Comparison of ENCODE assay signal across 25 cellular contexts in the genomic region with DNA sequence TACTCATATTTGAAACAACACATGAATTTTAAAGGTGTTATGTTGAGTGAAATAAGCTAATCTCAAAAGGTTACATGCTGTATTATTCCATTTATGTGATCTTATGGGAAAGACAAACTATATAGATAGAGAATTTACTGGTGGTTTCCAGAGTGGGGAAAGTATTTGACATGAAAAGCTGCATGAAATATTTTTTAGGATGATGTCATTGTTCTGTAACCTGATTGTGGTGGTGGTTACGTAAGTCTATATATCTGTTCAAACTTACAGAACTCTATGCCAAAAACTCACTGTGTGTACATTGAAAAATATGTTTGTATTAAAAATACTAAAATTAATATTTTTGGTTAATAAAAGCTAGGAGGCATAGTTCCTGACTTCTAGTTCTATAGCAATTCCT.
DNase-seq lines count a peak whose midpoint lies in the region; ATAC-seq, FAIRE-seq and TF ChIP-seq lines count a peak whose summit lies in the region.
"Had no signal": no experiment of that assay in that cellular context is flagged by ENCODE, and none has a peak within 500 bp of the region (broad histone marks: within the 10 kb centered on the region; RNA-seq: fewer than 3 reads in every experiment).

No MANE protein-coding gene starts in this region.

- intact Hi-C loops in HepG2 (cut with micrococcal nuclease; ENCODE audit: unreplicated experiment) (no loop called here), right lobe of liver (cut with DNase I) (no loop called here), GM12878 (cut with micrococcal nuclease; ENCODE audit: unreplicated experiment) (no loop called here), dorsolateral prefrontal cortex (cut with DNase I) (no loop called here)
- intact Hi-C loops in CD4-positive, alpha-beta T cell (cut with DNase I, micrococcal nuclease): no loop called here

- H3K27me3 ChIP-seq in HepG2 (ENCODE audit: control insufficient read depth in 1 of 2, insufficient read depth in 2 of 2, low read length in 2 of 2) (no peaks in the 10 kb centered on the region), right lobe of liver (no peaks in the 10 kb centered on the region), GM12878 (replicated peaks in 1 of 2; ENCODE audit: control insufficient read depth in 2 of 2, insufficient read depth in 2 of 2, low read length in 1 of 2) (no peaks in the 10 kb centered on the region; a peak in 1 of 4 replicates), dorsolateral prefrontal cortex (no peaks in the 10 kb centered on the region)
- no peaks in the 10 kb centered on the region for H3K27me3 ChIP-seq in CD4-positive, alpha-beta T cell (ENCODE audit: control insufficient read depth, insufficient read depth, low read length)
- H3K27me3 ChIP-seq: BE2C; BLaER1 treated with 17β-estradiol and CSF1 and Interleukin-3, amounts not matched to agents 10 nM and 100 nM had no signal

- POLR2A ChIA-PET in HepG2 (lab: Yijun Ruan, JAX): no interaction called here
- POLR2A ChIA-PET in GM12878 (lab: Charles Lee): no interaction called here
- POLR2A ChIA-PET in CD4-positive, alpha-beta T cell (lab: Charles Lee): no interaction called here

- H3K4me1 ChIP-seq in HepG2 (ENCODE audit: insufficient read depth, low read length) (no peaks in the 10 kb centered on the region), right lobe of liver (no peaks in the 10 kb centered on the region), GM12878 (ENCODE audit: control insufficient read depth, insufficient read depth, low read length) (no peaks in the 10 kb centered on the region)
- H3K4me1 ChIP-seq: A549; BE2C; BLaER1 treated with 17β-estradiol and CSF1 and Interleukin-3, amounts not matched to agents 10 nM and 100 nM had no signal

- TF ChIP-seq POLR2A in HepG2 (IDR thresholded peaks at IDR 0.05; ENCODE audit: insufficient read depth in 1 of 2, low read depth in 2 of 2, low read length in 2 of 2) (no peak), right lobe of liver (IDR thresholded peaks at IDR 0.05) (no peak), GM12878 (IDR thresholded peaks at IDR 0.05; ENCODE audit: low read depth, low read length) (no peak)

- no peak overlapping the region for H3K9ac ChIP-seq in HepG2 (ENCODE audit: insufficient read depth, low read depth, low read length)
- H3K9ac ChIP-seq in GM12878 (ENCODE audit: control insufficient read depth, insufficient read depth, low read length): no peak overlapping the region
- H3K9ac ChIP-seq: BLaER1 treated with 17β-estradiol and CSF1 and Interleukin-3, amounts not matched to agents 10 nM and 100 nM had no signal

- no peaks in the 10 kb centered on the region for H3K27me3 Mint-ChIP-seq in CD4-positive, alpha-beta T cell
- H3K27me3 Mint-ChIP-seq: CD4-positive, alpha-beta memory T cell had no signal

- FAIRE-seq in HepG2 (lab: Jason Lieb, UNC) (no peak), GM12878 (lab: Jason Lieb, UNC) (no peak)
- FAIRE-seq: A549, GM18507 had no signal

- H3K4me1 Mint-ChIP-seq in CD4-positive, alpha-beta T cell (ENCODE audit: low read depth): no peaks in the 10 kb centered on the region
- H3K4me1 Mint-ChIP-seq: CD14-positive monocyte; CD4-positive, alpha-beta memory T cell; GM23338; H9 had no signal

- no peak for TF ChIP-seq RAD21 in HepG2 (CRISPR knock-in tag; IDR thresholded peaks at IDR 0.05)
- TF ChIP-seq RAD21 in GM12878 (IDR thresholded peaks at IDR 0.05; ENCODE audit: insufficient read depth, low read depth, low read length): no peak

- CTCF ChIA-PET in HepG2 (lab: Yijun Ruan, JAX; ENCODE audit: low intra/inter-chr PET ratio, low total read pairs): no interaction called here
- CTCF ChIA-PET in GM12878 (lab: Yijun Ruan, JAX): interaction anchor here (1.4 to 2.2 kb wide), 2 partner anchors 29 to 31 kb away, joined by 3 to 6 read pairs; no protein-coding TSS in a partner anchor
- CTCF ChIA-PET in CD4-positive, alpha-beta T cell (lab: Charles Lee): no interaction called here

- no peak overlapping the region for H3K4me3 Mint-ChIP-seq in CD4-positive, alpha-beta T cell
- H3K4me3 Mint-ChIP-seq: CD14-positive monocyte; CD4-positive, alpha-beta memory T cell; GM23338; H9; HFFc6 had no signal

- no peak for TF ChIP-seq EP300 in HepG2 (IDR thresholded peaks at IDR 0.05; ENCODE audit: low read depth in 2 of 2, low read length in 2 of 2)
- no peak for TF ChIP-seq EP300 in HepG2 (CRISPR knock-in tag; IDR thresholded peaks at IDR 0.05; ENCODE audit: borderline replicate concordance)
- no peak for TF ChIP-seq EP300 in GM12878 (IDR thresholded peaks at IDR 0.05; ENCODE audit: borderline replicate concordance in 1 of 2, control insufficient read depth in 1 of 2, low read depth in 2 of 2, low read length in 2 of 2)

- H3K79me2 ChIP-seq in HepG2 (ENCODE audit: insufficient read depth, low read length) (no peaks in the 10 kb centered on the region), GM12878 (ENCODE audit: control insufficient read depth, insufficient read depth, low read length) (no peaks in the 10 kb centered on the region)

- H3K27ac Mint-ChIP-seq in CD4-positive, alpha-beta T cell: no peak overlapping the region
- H3K27ac Mint-ChIP-seq: CD14-positive monocyte; CD4-positive, alpha-beta memory T cell; GM23338; H9; HFFc6 had no signal

- SMC1A ChIA-PET in GM12878 (lab: Charles Lee; ENCODE audit: uncharacterized antibody, unreplicated experiment): no interaction called here

- H3K27ac ChIP-seq in HepG2 (ENCODE audit: extremely low read length, insufficient read depth, low read length) (no peak overlapping the region), right lobe of liver (no peak overlapping the region), GM12878 (ENCODE audit: control insufficient read depth, insufficient read depth) (no peak overlapping the region), dorsolateral prefrontal cortex (no peak overlapping the region)
- no peak overlapping the region for H3K27ac ChIP-seq in CD4-positive, alpha-beta T cell (ENCODE audit: low read depth, low read length)
- H3K27ac ChIP-seq: A549; BLaER1 treated with 17β-estradiol and CSF1 and Interleukin-3, amounts not matched to agents 10 nM and 100 nM had no signal

- H4K20me1 ChIP-seq in HepG2 (ENCODE audit: insufficient read depth, low read length) (no peaks in the 10 kb centered on the region), GM12878 (ENCODE audit: control insufficient read depth, insufficient read depth) (no peaks in the 10 kb centered on the region)
- H4K20me1 ChIP-seq: BLaER1 treated with 17β-estradiol and CSF1 and Interleukin-3, amounts not matched to agents 10 nM and 100 nM had no signal

- H2AFZ ChIP-seq in HepG2 (ENCODE audit: low read length): no peak overlapping the region
- no peak overlapping the region for H2AFZ ChIP-seq in GM12878 (ENCODE audit: control insufficient read depth, low read depth, low read length)
- H2AFZ ChIP-seq: GM23338 had no signal

- DNase-seq in HepG2 (ENCODE audit: low spot score) (no peak), right lobe of liver (no peak), GM12878 (ENCODE audit: low read depth, low spot score) (no peak), fibroblast of the aortic adventitia (ENCODE audit: low read depth) (peak; percentile 9), SW480 (ENCODE audit: low spot score) (no peak), dorsolateral prefrontal cortex (no peak)
- no peak for DNase-seq in CD4-positive, alpha-beta T cell
- DNase-seq: 8988T; ACHN; AML-193; BE2C; Calu3; CD4-positive, alpha-beta memory T cell; COR-L47; DMS53; DMS79 treated with DMSO at 0.1 percent for 48 hours; GF-D8; H9; HFFc6 had no signal

- RAD21 ChIA-PET in GM12878 (lab: Charles Lee; ENCODE audit: unreplicated experiment): no interaction called here

- ATAC-seq in HepG2: no peak
- ATAC-seq in right lobe of liver: no peak
- no peak for ATAC-seq in GM12878
- ATAC-seq in CD4-positive, alpha-beta T cell (ENCODE audit: poor library complexity): no peak
- ATAC-seq: A549, GM23338, HCT116 had no signal

- no peak for TF ChIP-seq CTCF in HepG2 (CRISPR knock-in tag; IDR thresholded peaks at IDR 0.05)
- TF ChIP-seq CTCF in right lobe of liver (IDR thresholded peaks at IDR 0.05): no peak
- no peak for TF ChIP-seq CTCF in GM12878 (IDR thresholded peaks at IDR 0.05 in 2 of 3, conservative IDR thresholded peaks at IDR 0.05 in 1 of 3; ENCODE audit: control insufficient read depth in 2 of 3, extremely low read depth in 1 of 3, insufficient read depth in 1 of 3, low read depth in 3 of 3, low read length in 3 of 3)
- no peak for TF ChIP-seq CTCF in fibroblast of the aortic adventitia (IDR thresholded peaks at IDR 0.05; ENCODE audit: insufficient read depth, low read length)
- no peak for TF ChIP-seq CTCF in dorsolateral prefrontal cortex (IDR thresholded peaks at IDR 0.05 in 54 of 56, conservative IDR thresholded peaks at IDR 0.05 in 2 of 56; ENCODE audit: low read depth in 1 of 56, partially characterized antibody in 56 of 56)
- no peak for TF ChIP-seq CTCF in CD4-positive, alpha-beta T cell (IDR thresholded peaks at IDR 0.05)

- no peak overlapping the region for H3K4me2 ChIP-seq in HepG2 (ENCODE audit: low read depth, low read length)
- H3K4me2 ChIP-seq in GM12878 (ENCODE audit: control insufficient read depth, insufficient read depth): no peak overlapping the region
- H3K4me2 ChIP-seq: A549; BLaER1 treated with 17β-estradiol and CSF1 and Interleukin-3, amounts not matched to agents 10 nM and 100 nM; GM23338 had no signal

- no peaks in the 10 kb centered on the region for H3K36me3 ChIP-seq in HepG2 (replicated peaks in 1 of 2; ENCODE audit: control insufficient read depth in 1 of 2, insufficient read depth in 2 of 2, low read length in 2 of 2)
- no peaks in the 10 kb centered on the region for H3K36me3 ChIP-seq in right lobe of liver
- no peaks in the 10 kb centered on the region for H3K36me3 ChIP-seq in GM12878 (ENCODE audit: control insufficient read depth in 2 of 2, insufficient read depth in 2 of 2, low read length in 1 of 2)
- H3K36me3 ChIP-seq: BE2C; BLaER1 treated with 17β-estradiol and CSF1 and Interleukin-3, amounts not matched to agents 10 nM and 100 nM had no signal

- H3K9me3 ChIP-seq in HepG2 (ENCODE audit: low read length) (no peaks in the 10 kb centered on the region), right lobe of liver (no peaks in the 10 kb centered on the region), GM12878 (replicated peaks; ENCODE audit: control insufficient read depth, insufficient read depth, low read length) (no peaks in the 10 kb centered on the region)
- no peaks in the 10 kb centered on the region for H3K9me3 ChIP-seq in CD4-positive, alpha-beta T cell (ENCODE audit: control insufficient read depth, low read length)
- H3K9me3 ChIP-seq: A549; BE2C; BLaER1 treated with 17β-estradiol and CSF1 and Interleukin-3, amounts not matched to agents 10 nM and 100 nM had no signal

- in situ Hi-C loops in HepG2 (cut with HindIII; ENCODE audit: extremely low pct_ligation_motif_present, low pct_unique_long_range_greater_than_20kb): no loop called here
- in situ Hi-C loops in GM12878 (cut with MboI): no loop called here

- no TSS peak for BruUV-seq in HepG2 (replicated peaks; lab: Mats Ljungman, UMichigan)
- no TSS peak for BruUV-seq in GM12878 (replicated peaks; lab: Mats Ljungman, UMichigan)

- WGBS in HepG2 (ENCODE audit: low lambda C conversion rate): 74% methylated on average over 1 of the region's 1 CpG
- WGBS in right lobe of liver (ENCODE audit: insufficient coverage, low coverage, low lambda C conversion rate, missing lambda C conversion rate): 70% methylated on average over 1 of the region's 1 CpG
- 33% methylated on average over 1 of the region's 1 CpG for WGBS in GM12878 (ENCODE audit: insufficient coverage, insufficient replicate concordance, low lambda C conversion rate, missing lambda C conversion rate)

- no peaks in the 10 kb centered on the region for H3K36me3 Mint-ChIP-seq in CD4-positive, alpha-beta T cell (ENCODE audit: low read depth)
- H3K36me3 Mint-ChIP-seq: CD14-positive monocyte; CD4-positive, alpha-beta memory T cell had no signal

- H3K9me3 Mint-ChIP-seq in CD4-positive, alpha-beta T cell: no peaks in the 10 kb centered on the region
- H3K9me3 Mint-ChIP-seq: GM23338, H9 had no signal

- H3K4me3 ChIP-seq in HepG2 (replicated peaks in 1 of 3; ENCODE audit: insufficient read depth in 1 of 3, low read depth in 2 of 3, low read length in 3 of 3): no peak overlapping the region
- no peak overlapping the region for H3K4me3 ChIP-seq in right lobe of liver
- no peak overlapping the region for H3K4me3 ChIP-seq in GM12878
- H3K4me3 ChIP-seq in fibroblast of the aortic adventitia (ENCODE audit: low read depth, low read length): no peak overlapping the region
- H3K4me3 ChIP-seq in dorsolateral prefrontal cortex: no peak overlapping the region
- H3K4me3 ChIP-seq: A549; BLaER1 treated with 17β-estradiol and CSF1 and Interleukin-3, amounts not matched to agents 10 nM and 100 nM; GM23338 had no signal
